ENCODE assay signal across 1 cellular context in genomic region chr17:29005936-29006438, GRCh38.
A peak's percentile ranks its signal among the peaks of the same experiment; 100 is the strongest.
TF ChIP-seq lines count a peak whose summit lies in the region.

Gene SEZ6, minus strand, starts transcription at chr17:29006033. Its CDS starts 164 bp downstream, at chr17:29005869.

TF ChIP-seq in HepG2, 621 proteins besides CTCF, POLR2A, EP300 and RAD21 (continued from another document and continues in another):
- TF ChIP-seq ARID5B (CRISPR knock-in tag; IDR thresholded peaks at IDR 0.05) (peak; percentile 69), ZNF335 (CRISPR knock-in tag; IDR thresholded peaks at IDR 0.05) (peak; percentile 62; the same call in 1 of the 2 replicates), POGK (CRISPR knock-in tag; conservative IDR thresholded peaks at IDR 0.05) (peak; percentile 99), ZNF646 (CRISPR knock-in tag; IDR thresholded peaks at IDR 0.05) (no peak), NFIC (IDR thresholded peaks at IDR 0.05; ENCODE audit: low read length) (no peak), ZNF282 (IDR thresholded peaks at IDR 0.05; ENCODE audit: partially characterized antibody) (no peak), TEAD2 (CRISPR knock-in tag; IDR thresholded peaks at IDR 0.05) (0 out of 2 replicates have a peak, but pooled peaks have one; percentile 66), HNF4A (CRISPR knock-in tag; IDR thresholded peaks at IDR 0.05) (no peak), MLXIP (CRISPR knock-in tag; IDR thresholded peaks at IDR 0.05; ENCODE audit: borderline replicate concordance) (peak; percentile 93; the same call in 1 of the 2 replicates), ZNF160 (CRISPR knock-in tag; IDR thresholded peaks at IDR 0.05) (peak; percentile 87), ZNF572 (CRISPR knock-in tag; IDR thresholded peaks at IDR 0.05) (no peak), HMGXB4 (CRISPR knock-in tag; IDR thresholded peaks at IDR 0.05; ENCODE audit: borderline replicate concordance in 1 of 2, low read depth in 1 of 2) (peak in 1 of 2 experiments; percentile 48; a peak in 1 of 4 replicates), CCAR2 (optimal IDR thresholded peaks at IDR 0.05; ENCODE audit: low read depth, low read length) (no peak), ZNF597 (CRISPR knock-in tag; IDR thresholded peaks at IDR 0.05) (no peak), ZNF264 (CRISPR knock-in tag; IDR thresholded peaks at IDR 0.05) (peak; percentile 72; the same call in 1 of the 2 replicates), ZFP1 (CRISPR knock-in tag; IDR thresholded peaks at IDR 0.05) (peak; percentile 76; the same call in 1 of the 2 replicates), ZNF484 (CRISPR knock-in tag; IDR thresholded peaks at IDR 0.05; ENCODE audit: borderline replicate concordance, low read depth) (peak; percentile 56; the same call in 1 of the 2 replicates), ZNF615 (CRISPR knock-in tag; IDR thresholded peaks at IDR 0.05; ENCODE audit: borderline replicate concordance) (no peak), KDM6A (CRISPR knock-in tag; IDR thresholded peaks at IDR 0.05; ENCODE audit: low read depth) (no peak), SYNCRIP (IDR thresholded peaks at IDR 0.05; ENCODE audit: insufficient read depth, low read depth, low read length) (no peak), NCOR1 (IDR thresholded peaks at IDR 0.05; ENCODE audit: borderline replicate concordance, low read length) (no peak), ZNF354B (CRISPR knock-in tag; IDR thresholded peaks at IDR 0.05) (no peak), MBD4 (IDR thresholded peaks at IDR 0.05; ENCODE audit: borderline replicate concordance, low read length) (no peak), SMAD9 (CRISPR knock-in tag; IDR thresholded peaks at IDR 0.05) (no peak), ZNF720 (CRISPR knock-in tag; IDR thresholded peaks at IDR 0.05) (peak; percentile 90; the same call in 1 of the 2 replicates), ZNF292 (CRISPR knock-in tag; IDR thresholded peaks at IDR 0.05; ENCODE audit: borderline replicate concordance, low read depth) (no peak), UBTF (CRISPR knock-in tag; IDR thresholded peaks at IDR 0.05) (no peak), CEBPZ (IDR thresholded peaks at IDR 0.05; ENCODE audit: low read length) (no peak), ATF1 (CRISPR knock-in tag; IDR thresholded peaks at IDR 0.05) (no peak)
